Comparison of ENCODE assay signal across 1 cellular context in genomic region chr3:99500485-99500884, GRCh38.
TF ChIP-seq lines count a peak whose summit lies in the region.

No MANE protein-coding gene starts in this region.

TF ChIP-seq in SK-N-SH, 30 proteins besides CTCF, POLR2A, EP300 and RAD21:
- TF ChIP-seq NRF1 (IDR thresholded peaks at IDR 0.05; ENCODE audit: low read depth, low read length): no peak
- no peak for TF ChIP-seq RXRA (IDR thresholded peaks at IDR 0.05; ENCODE audit: borderline replicate concordance, low read depth)
- TF ChIP-seq MEF2A (IDR thresholded peaks at IDR 0.05; ENCODE audit: borderline replicate concordance, low read depth): no peak
- TF ChIP-seq YY1 (IDR thresholded peaks at IDR 0.05; ENCODE audit: low read depth): no peak
- no peak for TF ChIP-seq FOXM1 (IDR thresholded peaks at IDR 0.05; ENCODE audit: low read depth)
- no peak for TF ChIP-seq USF2 (IDR thresholded peaks at IDR 0.05; ENCODE audit: borderline replicate concordance, low read depth, low read length)
- no peak for TF ChIP-seq USF1 (IDR thresholded peaks at IDR 0.05; ENCODE audit: borderline replicate concordance, low read depth)
- TF ChIP-seq REST (IDR thresholded peaks at IDR 0.05; ENCODE audit: low read depth, low read length): no peak
- TF ChIP-seq RCOR1 (IDR thresholded peaks at IDR 0.05; ENCODE audit: low read length): no peak
- no peak for TF ChIP-seq SMC3 (IDR thresholded peaks at IDR 0.05; ENCODE audit: low read depth, low read length)
- TF ChIP-seq GABPA (IDR thresholded peaks at IDR 0.05; ENCODE audit: low read depth): no peak
- no peak for TF ChIP-seq PBX3 (IDR thresholded peaks at IDR 0.05)
- no peak for TF ChIP-seq NFIC (IDR thresholded peaks at IDR 0.05; ENCODE audit: borderline replicate concordance)
